Comparison of ENCODE assay signal across 8 cellular contexts in the genomic region with DNA sequence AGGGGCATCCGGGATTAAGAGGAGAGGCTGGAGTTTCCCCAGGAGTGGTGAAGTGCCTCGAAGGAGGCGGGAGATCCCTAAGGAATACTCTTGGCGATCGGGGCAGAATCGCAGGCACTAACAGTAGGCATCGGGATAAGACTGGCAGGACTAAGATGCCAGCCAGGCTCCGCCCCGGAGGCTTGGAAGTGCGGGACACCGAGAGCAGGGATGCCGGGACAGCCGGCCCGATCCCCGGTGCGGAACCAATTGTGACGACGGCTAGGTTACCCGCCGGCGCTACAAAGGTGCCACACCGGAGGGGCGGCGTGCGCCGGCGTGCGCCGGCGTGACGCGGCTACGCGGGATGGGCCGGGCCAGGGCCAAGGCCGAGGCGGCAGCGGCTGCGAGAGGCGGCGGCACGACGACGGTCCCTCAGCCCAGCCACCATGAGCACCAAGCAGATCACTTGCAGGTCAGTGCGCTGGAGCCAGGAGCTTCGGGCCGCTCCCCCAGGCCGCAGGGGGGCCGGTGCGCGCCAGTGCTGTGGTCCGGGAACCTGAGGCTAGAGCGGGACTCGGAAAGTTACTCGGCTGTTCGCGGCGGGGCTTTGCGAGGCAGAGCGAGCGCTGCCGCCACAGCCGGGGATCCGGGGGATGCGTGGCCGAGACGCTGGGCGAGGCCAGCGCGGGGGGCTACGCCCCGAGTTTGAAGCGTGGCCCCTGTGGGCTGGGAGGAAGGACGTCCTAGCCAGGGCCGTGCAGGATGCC. TPM values are rescaled to one million over a fixed set of nuclear protein-coding genes. Genes with fewer than 3 reads are reported as not detected.
DNase-seq lines count a peak whose midpoint lies in the region; ATAC-seq, FAIRE-seq and TF ChIP-seq lines count a peak whose summit lies in the region.

A gene with protein sequence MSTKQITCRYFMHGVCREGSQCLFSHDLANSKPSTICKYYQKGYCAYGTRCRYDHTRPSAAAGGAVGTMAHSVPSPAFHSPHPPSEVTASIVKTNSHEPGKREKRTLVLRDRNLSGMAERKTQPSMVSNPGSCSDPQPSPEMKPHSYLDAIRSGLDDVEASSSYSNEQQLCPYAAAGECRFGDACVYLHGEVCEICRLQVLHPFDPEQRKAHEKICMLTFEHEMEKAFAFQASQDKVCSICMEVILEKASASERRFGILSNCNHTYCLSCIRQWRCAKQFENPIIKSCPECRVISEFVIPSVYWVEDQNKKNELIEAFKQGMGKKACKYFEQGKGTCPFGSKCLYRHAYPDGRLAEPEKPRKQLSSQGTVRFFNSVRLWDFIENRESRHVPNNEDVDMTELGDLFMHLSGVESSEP (plus strand): TSS at position 365 of the 749 bp plus-strand sequence. CDS start 64 bp downstream, at position 429.

- H3K27me3 Mint-ChIP-seq in dendritic cell treated with granulocyte-macrophage colony-stimulating factor and Interleukin-4, amounts not matched to agents 40 ng/mL and 50 ng/mL, for 4 days, result peaks cover 21% of the 10 kb centered on the region

- CTCF ChIA-PET in HepG2 (lab: Yijun Ruan, JAX; ENCODE audit: low intra/inter-chr PET ratio, low total read pairs), result no interaction called here

- peak within 1 kb of the TSS; percentile 94 for H3K9ac ChIP-seq in HepG2 (ENCODE audit: insufficient read depth, low read depth, low read length)

- peak within 1 kb of the TSS; percentile 90 for H3K4me2 ChIP-seq in HepG2 (ENCODE audit: low read depth, low read length)

- peak in 1 of 2 experiments; percentile 56; a peak in 2 of 4 replicates for TF ChIP-seq EP300 in HepG2 (IDR thresholded peaks at IDR 0.05; ENCODE audit: low read depth in 2 of 2, low read length in 2 of 2)
- no peak for TF ChIP-seq EP300 in HepG2 (CRISPR knock-in tag; IDR thresholded peaks at IDR 0.05; ENCODE audit: borderline replicate concordance)

- H3K27ac ChIP-seq in HepG2 (ENCODE audit: extremely low read length, insufficient read depth, low read length), result peak within 1 kb of the TSS; percentile 94

- peaks cover 52% of the 10 kb centered on the region for H3K4me1 Mint-ChIP-seq in dendritic cell treated with granulocyte-macrophage colony-stimulating factor and Interleukin-4, amounts not matched to agents 40 ng/mL and 50 ng/mL, for 4 days (ENCODE audit: low read depth)

- POLR2A ChIA-PET in HepG2 (lab: Yijun Ruan, JAX), result interaction anchor here (0.6 kb wide), 1 partner anchor 116 kb away, joined by 3 read pairs; no protein-coding TSS in a partner anchor

- peaks cover 12% of the 10 kb centered on the region for H3K36me3 Mint-ChIP-seq in dendritic cell treated with granulocyte-macrophage colony-stimulating factor and Interleukin-4, amounts not matched to agents 40 ng/mL and 50 ng/mL, for 4 days (ENCODE audit: low read depth)

- in situ Hi-C loops in HepG2 (cut with HindIII; ENCODE audit: extremely low pct_ligation_motif_present, low pct_unique_long_range_greater_than_20kb), result no loop called here

- H3K9me3 ChIP-seq in BE2C, result no peaks in the 10 kb centered on the region
- H3K9me3 ChIP-seq in HepG2 (ENCODE audit: low read length), result no peaks in the 10 kb centered on the region

- ATAC-seq in GM19043 (IDR thresholded peaks at IDR 0.05; ENCODE audit: low read depth, unreplicated experiment) (peak; percentile 71), HG03354 (IDR thresholded peaks at IDR 0.05; ENCODE audit: poor library complexity, severe bottlenecking, unreplicated experiment) (peak; percentile 87), HepG2 (peak; percentile 97)

- peak within 1 kb of the TSS; percentile 85 for H3K4me3 Mint-ChIP-seq in dendritic cell treated with granulocyte-macrophage colony-stimulating factor and Interleukin-4, amounts not matched to agents 40 ng/mL and 50 ng/mL, for 4 days

- peaks cover 37% of the 10 kb centered on the region for H4K20me1 ChIP-seq in HepG2 (ENCODE audit: insufficient read depth, low read length)

- peak; percentile 94 to 96 for TF ChIP-seq POLR2A in HepG2 (IDR thresholded peaks at IDR 0.05; ENCODE audit: insufficient read depth in 1 of 2, low read depth in 2 of 2, low read length in 2 of 2)

- TF ChIP-seq RAD21 in HepG2 (CRISPR knock-in tag; IDR thresholded peaks at IDR 0.05), result peak; percentile 47

- DNase-seq in BE2C (peak; percentile 82), NCI-H69 (lab: John Stamatoyannopoulos, UW) (peak; percentile 86), HepG2 (ENCODE audit: low spot score) (peak; percentile 64)
- peak; percentile 79 for DNase-seq in activated CD4-positive, alpha-beta T cell treated with anti-CD3 and anti-CD28 coated beads, Interleukin-2, amount 50 U/mL, for 24 hours (ENCODE audit: low read depth in 1 of 2, low spot score in 1 of 2)
- DNase-seq in stimulated activated CD4-positive, alpha-beta T cell treated with anti-CD3 and anti-CD28 coated beads, Interleukin-4, amount 100 ng/mL, for 1 hour, result peak; percentile 84

- intact Hi-C loops in dendritic cell treated with granulocyte-macrophage colony-stimulating factor and Interleukin-4, amounts not matched to agents 40 ng/mL and 50 ng/mL, for 4 days (cut with micrococcal nuclease), result loop anchor here (2.0 kb wide), 1 partner anchor 108 kb away; the partner anchor contains the start of gene RAF1
- intact Hi-C loops in HepG2 (cut with micrococcal nuclease; ENCODE audit: unreplicated experiment), result loop anchor here (5.0 kb wide), 1 partner anchor 105 kb away; the partner anchor contains the start of gene RAF1

- peaks cover 50% of the 10 kb centered on the region for H3K79me2 ChIP-seq in HepG2 (ENCODE audit: insufficient read depth, low read length)

- under 1% methylated on average over 30 of the region's 75 CpGs for WGBS in HepG2 (ENCODE audit: low lambda C conversion rate)

- TF ChIP-seq CTCF in BE2C (IDR thresholded peaks at IDR 0.05; ENCODE audit: low read depth, low read length), result no peak
- 0 out of 2 replicates have a peak, but pooled peaks have one; percentile 7 for TF ChIP-seq CTCF in HepG2 (CRISPR knock-in tag; IDR thresholded peaks at IDR 0.05)

- no peaks in the 10 kb centered on the region for H3K4me1 ChIP-seq in BE2C
- H3K4me1 ChIP-seq in HepG2 (ENCODE audit: insufficient read depth, low read length), result peaks cover 42% of the 10 kb centered on the region

- H3K36me3 ChIP-seq in BE2C (no peaks in the 10 kb centered on the region), HepG2 (replicated peaks in 1 of 2; ENCODE audit: control insufficient read depth in 1 of 2, insufficient read depth in 2 of 2, low read length in 2 of 2) (no peaks in the 10 kb centered on the region)

- no peaks in the 10 kb centered on the region for H3K9me3 Mint-ChIP-seq in dendritic cell treated with granulocyte-macrophage colony-stimulating factor and Interleukin-4, amounts not matched to agents 40 ng/mL and 50 ng/mL, for 4 days

- peak; percentile 40 for FAIRE-seq in HepG2 (lab: Jason Lieb, UNC)

- H3K27me3 ChIP-seq in BE2C (no peaks in the 10 kb centered on the region), HepG2 (ENCODE audit: control insufficient read depth in 1 of 2, insufficient read depth in 2 of 2, low read length in 2 of 2) (no peaks in the 10 kb centered on the region; a peak in 1 of 5 replicates)

- H3K4me3 ChIP-seq in BE2C (ENCODE audit: low read depth, low read length), result peak within 1 kb of the TSS; percentile 81
- H3K4me3 ChIP-seq in HepG2 (replicated peaks in 1 of 3; ENCODE audit: insufficient read depth in 1 of 3, low read depth in 2 of 3, low read length in 3 of 3), result peak within 1 kb of the TSS; percentile 91 to 97 (median 91)

- peak within 1 kb of the TSS; percentile 89 for H3K27ac Mint-ChIP-seq in dendritic cell treated with granulocyte-macrophage colony-stimulating factor and Interleukin-4, amounts not matched to agents 40 ng/mL and 50 ng/mL, for 4 days

- peak within 1 kb of the TSS; percentile 99 for H2AFZ ChIP-seq in HepG2 (ENCODE audit: low read length)

- no TSS peak for BruUV-seq in HepG2 (replicated peaks; lab: Mats Ljungman, UMichigan)

TF ChIP-seq in HepG2, 621 proteins besides CTCF, POLR2A, EP300 and RAD21 (continues in another document):
- no peak for TF ChIP-seq SMARCE1 (IDR thresholded peaks at IDR 0.05; ENCODE audit: borderline replicate concordance)
- TF ChIP-seq ZNF776 (CRISPR knock-in tag; IDR thresholded peaks at IDR 0.05), result peak; percentile 95

RNA-seq across cellular contexts. Expression of the gene that starts here (rescaled TPM):
- polyA plus RNA-seq in BE2C (2012; ENCODE audit: insufficient read depth, insufficient read length, low read depth), result 49.9 TPM
- total RNA-seq in HepG2 (2016; rRNA removed; fragmentation: Illumina TruSeq; extraction: Trizol), result 25.5 and 32.8 TPM in 2 replicates
- total RNA-seq in HepG2 (2016; cell fraction: cytosol; rRNA removed; fragmentation: Illumina TruSeq; extraction: Trizol; ENCODE audit: low read depth), result 6.0 and 6.3 TPM in 2 replicates
- 26.0 and 33.1 TPM in 2 replicates for total RNA-seq in HepG2 (2016; cell fraction: insoluble cytoplasmic fraction; rRNA removed; fragmentation: Illumina TruSeq; extraction: Trizol)
- 15.9 and 16.1 TPM in 2 replicates for total RNA-seq in HepG2 (2016; cell fraction: membrane; rRNA removed; fragmentation: Illumina TruSeq; extraction: Trizol)
- 16.1 and 18.3 TPM in 2 replicates for total RNA-seq in HepG2 (2016; cell fraction: nucleus; rRNA removed; fragmentation: Illumina TruSeq; extraction: Trizol)
- polyA plus RNA-seq in HepG2 (2011; rRNA removed), result 33.1 and 34.3 TPM in 2 replicates
- polyA plus RNA-seq in HepG2 (2011; cell fraction: cytosol; rRNA removed), result 37.5 and 39.8 TPM in 2 replicates
- polyA plus RNA-seq in HepG2 (2011; cell fraction: nucleus; rRNA removed), result 41.7 and 47.8 TPM in 2 replicates
- 22.8 and 24.6 TPM in 2 replicates for polyA plus RNA-seq in HepG2 (2012)
- 4.6 and 5.8 TPM in 2 replicates for polyA plus RNA-seq in HepG2 (2016; cell fraction: cytosol; fragmentation: Illumina TruSeq; extraction: Trizol; ENCODE audit: low read depth)
- 33.0 and 34.3 TPM in 2 replicates for polyA plus RNA-seq in HepG2 (2016; cell fraction: insoluble cytoplasmic fraction; fragmentation: Illumina TruSeq; extraction: Trizol; ENCODE audit: low read depth)
- 8.6 and 9.6 TPM in 2 replicates for polyA plus RNA-seq in HepG2 (2016; cell fraction: membrane; fragmentation: Illumina TruSeq; extraction: Trizol; ENCODE audit: low read depth)
- polyA plus RNA-seq in HepG2 (2016; cell fraction: nucleus; fragmentation: Illumina TruSeq; extraction: Trizol; ENCODE audit: insufficient read depth, low read depth), result 25.5 and 25.7 TPM in 2 replicates
- 54.0 and 55.3 TPM in 2 replicates for polyA minus RNA-seq in HepG2 (2011; rRNA and poly(A)+ RNA removed; ENCODE audit: low replicate concordance)
- 20.7 and 21.2 TPM in 2 replicates for polyA minus RNA-seq in HepG2 (2011; cell fraction: cytosol; rRNA and poly(A)+ RNA removed)
- polyA minus RNA-seq in HepG2 (2011; cell fraction: nucleus; rRNA and poly(A)+ RNA removed), result 19.4 and 25.2 TPM in 2 replicates

Comparison
In these comparisons a context has a peak if more than half of its experiments do, and no peak if none do; other contexts are left out.
1. Peak in every context shown above with its lines: DNase-seq, ATAC-seq, H3K4me3 ChIP-seq and H3K27ac ChIP-seq.